13 cellular contexts compared by ENCODE assay signal in genomic region chr5:80963966-80964481, GRCh38. TPM values are rescaled to one million over a fixed set of nuclear protein-coding genes. Genes with fewer than 3 reads are reported as not detected.
DNase-seq lines count a peak whose midpoint lies in the region; ATAC-seq and TF ChIP-seq lines count a peak whose summit lies in the region.
"Had no signal": no experiment of that assay in that cellular context is flagged by ENCODE, and none has a peak within 500 bp of the region (broad histone marks: within the 10 kb centered on the region; RNA-seq: fewer than 3 reads in every experiment).

No MANE protein-coding gene starts in this region.

- peaks cover 4% of the 10 kb centered on the region for H3K4me1 ChIP-seq in right cardiac atrium (ENCODE audit: control insufficient read depth, insufficient read depth, low read length)
- peaks cover 19% of the 10 kb centered on the region for H3K4me1 ChIP-seq in vagina
- H3K4me1 ChIP-seq: testis had no signal

- TF ChIP-seq CTCF in fibroblast of mammary gland (conservative IDR thresholded peaks at IDR 0.05; ENCODE audit: control insufficient read depth, insufficient read depth, low read depth, low read length) (no peak), vagina (IDR thresholded peaks at IDR 0.05) (no peak)

- peak overlapping the region; percentile 73 for H3K27ac Mint-ChIP-seq in T-helper 17 cell
- H3K27ac Mint-ChIP-seq: memory B cell had no signal

- peaks cover 44% of the 10 kb centered on the region for H3K4me1 Mint-ChIP-seq in T-helper 17 cell

- H3K4me3 ChIP-seq in right cardiac atrium (ENCODE audit: low read length) (peak overlapping the region; percentile 34), fibroblast of mammary gland (ENCODE audit: control insufficient read depth, low read depth, low read length) (no peak overlapping the region), vagina (no peak overlapping the region)
- H3K4me3 ChIP-seq: testis had no signal

- peak overlapping the region; percentile 73 for H3K4me3 Mint-ChIP-seq in T-helper 17 cell
- H3K4me3 Mint-ChIP-seq: memory B cell had no signal

- ATAC-seq in right cardiac atrium (no peak), T-helper 17 cell (no peak), HG02759 (IDR thresholded peaks at IDR 0.05; ENCODE audit: unreplicated experiment) (no peak)

- H3K36me3 Mint-ChIP-seq in T-helper 17 cell (ENCODE audit: low read depth) = peaks cover 7% of the 10 kb centered on the region

- no peaks in the 10 kb centered on the region for H3K27me3 Mint-ChIP-seq in T-helper 17 cell

- H3K9me3 ChIP-seq in right cardiac atrium (ENCODE audit: control insufficient read depth, low read length) = no peaks in the 10 kb centered on the region
- no peaks in the 10 kb centered on the region for H3K9me3 ChIP-seq in T-helper 17 cell (ENCODE audit: control insufficient read depth, low read length, poor library complexity, severe bottlenecking)
- H3K9me3 ChIP-seq in vagina = no peaks in the 10 kb centered on the region
- H3K9me3 ChIP-seq: testis had no signal

- no peak overlapping the region for H3K27ac ChIP-seq in right cardiac atrium (ENCODE audit: low read length)
- peak overlapping the region; percentile 73 for H3K27ac ChIP-seq in vagina

- no peak for DNase-seq in right cardiac atrium
- DNase-seq in cardiac septum (ENCODE audit: low spot score) = no peak
- no peak for DNase-seq in T-helper 17 cell
- peak; percentile 35 for DNase-seq in fibroblast of mammary gland (ENCODE audit: low read depth)
- DNase-seq in vagina (ENCODE audit: extremely low spot score in 2 of 2) = no peak
- DNase-seq in KG1 (lab: John Stamatoyannopoulos, UW) = no peak
- DNase-seq in stimulated activated naive CD4-positive, alpha-beta T cell (lab: John Stamatoyannopoulos, UW) = no peak
- DNase-seq: KBM-7, NCI-H2107, T-helper 9 cell, testis had no signal

- WGBS in right cardiac atrium = 48% methylated on average over 3 of the region's 3 CpGs

- H3K36me3 ChIP-seq in vagina = no peaks in the 10 kb centered on the region

- H3K27me3 ChIP-seq in right cardiac atrium (ENCODE audit: control insufficient read depth, insufficient read depth) (no peaks in the 10 kb centered on the region), vagina (no peaks in the 10 kb centered on the region)
- H3K27me3 ChIP-seq: testis had no signal

- intact Hi-C loops in right cardiac atrium (cut with DNase I) = no loop called here
- intact Hi-C loops in cardiac septum (cut with DNase I) = loop anchor here (5.0 kb wide), 1 partner anchor 103 kb away; no protein-coding TSS in a partner anchor
- intact Hi-C loops in vagina (cut with DNase I) = no loop called here

- no peak for TF ChIP-seq POLR2A in vagina (IDR thresholded peaks at IDR 0.05)

RNA-seq across cellular contexts. Expression of gene RASGRF2, which starts 3.9 kb away (rescaled TPM):
- total RNA-seq in right cardiac atrium = 1 to 10 TPM; 3.0 to 5.0 (median 4.3) TPM
- polyA plus RNA-seq in right cardiac atrium = 2.7 TPM
- total RNA-seq in cardiac septum = 8.2 TPM
- total RNA-seq in T-helper 17 cell = 10 to 100 TPM; 21.3 to 32.3 TPM
- total RNA-seq in vagina = 8.8 TPM
